In the genomic region with DNA sequence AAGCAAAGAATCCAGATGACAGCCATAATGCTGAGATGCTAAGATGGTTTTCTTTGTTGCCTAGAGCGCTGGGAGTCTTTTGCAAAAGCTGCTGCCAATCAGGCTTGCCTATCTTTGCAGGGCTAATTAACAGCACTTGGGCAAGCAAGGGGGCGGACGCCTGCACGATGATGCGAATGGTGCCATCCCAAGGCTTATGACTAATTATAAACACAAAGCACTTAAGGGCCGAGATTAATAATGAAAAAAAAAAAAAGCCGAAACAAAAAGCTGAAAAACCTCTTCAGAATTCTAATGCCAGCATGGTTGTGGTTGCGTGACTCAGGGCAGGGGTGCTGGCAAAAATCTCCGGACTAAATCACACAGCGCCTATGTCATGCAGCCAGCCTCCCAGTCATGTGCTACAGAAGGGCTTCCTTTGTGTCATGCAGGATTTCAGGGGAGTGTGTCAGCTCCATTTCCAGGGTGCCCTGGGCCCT, we compare ENCODE assay signal across 8 cellular contexts.
A peak's percentile ranks its signal among the peaks of the same experiment; 100 is the strongest.
DNase-seq lines count a peak whose midpoint lies in the region.

No MANE protein-coding gene starts in this region.

- no peaks in the 10 kb centered on the region for H3K36me3 Mint-ChIP-seq in activated T-helper 1 cell treated with anti-CD3 and anti-CD28 coated beads, Interleukin-12 subunit alpha, Interleukin-12 subunit beta, Interleukin-2, Interleukin-4 antibody, amounts not matched to agents 30 ng/mL and 10 ng/mL and 1 ng/mL, durations not matched to agents 14 hours and 24 hours and 36 hours (ENCODE audit: low read depth)

- H3K4me3 Mint-ChIP-seq in activated T-helper 1 cell treated with anti-CD3 and anti-CD28 coated beads, Interleukin-12 subunit alpha, Interleukin-12 subunit beta, Interleukin-2, Interleukin-4 antibody, amounts not matched to agents 30 ng/mL and 10 ng/mL and 1 ng/mL, durations not matched to agents 14 hours and 24 hours and 36 hours = no peak overlapping the region

- intact Hi-C loops in activated T-helper 1 cell treated with anti-CD3 and anti-CD28 coated beads, Interleukin-12 subunit alpha, Interleukin-12 subunit beta, Interleukin-2, Interleukin-4 antibody, amounts not matched to agents 30 ng/mL and 10 ng/mL and 1 ng/mL, durations not matched to agents 14 hours and 24 hours and 36 hours (cut with micrococcal nuclease) = no loop called here

- H3K4me3 ChIP-seq in skeletal muscle cell (ENCODE audit: low read depth, low read length) = peak overlapping the region; percentile 12

- peaks cover 4% of the 10 kb centered on the region for H3K9me3 Mint-ChIP-seq in activated T-helper 1 cell treated with anti-CD3 and anti-CD28 coated beads, Interleukin-12 subunit alpha, Interleukin-12 subunit beta, Interleukin-2, Interleukin-4 antibody, amounts not matched to agents 30 ng/mL and 10 ng/mL and 1 ng/mL, durations not matched to agents 14 hours and 24 hours and 36 hours

- H3K27ac Mint-ChIP-seq in activated T-helper 1 cell treated with anti-CD3 and anti-CD28 coated beads, Interleukin-12 subunit alpha, Interleukin-12 subunit beta, Interleukin-2, Interleukin-4 antibody, amounts not matched to agents 30 ng/mL and 10 ng/mL and 1 ng/mL, durations not matched to agents 14 hours and 24 hours and 36 hours = no peak overlapping the region

- in situ Hi-C loops in SK-MEL-5 (cut with HindIII; ENCODE audit: low pct_unique_long_range_greater_than_20kb, low sequenced_read_pairs) = no loop called here

- DNase-seq in GOT3 (lab: John Stamatoyannopoulos, UW) (peak; percentile 68), SK-MEL-5 (ENCODE audit: low read depth, low spot score) (peak; percentile 98), foreskin melanocyte (peak; percentile 100), skeletal muscle cell (ENCODE audit: low read depth) (peak; percentile 80), NCI-H774 (lab: John Stamatoyannopoulos, UW) (no peak), OCI-M1 (lab: John Stamatoyannopoulos, UW) (no peak), RPMI8226 (no peak)
- DNase-seq in activated T-helper 1 cell treated with anti-CD3 and anti-CD28 coated beads, Interleukin-12 subunit alpha, Interleukin-12 subunit beta, Interleukin-2, Interleukin-4 antibody, amounts not matched to agents 30 ng/mL and 10 ng/mL and 1 ng/mL, durations not matched to agents 14 hours and 24 hours and 36 hours (ENCODE audit: low spot score) = no peak

- no peaks in the 10 kb centered on the region for H3K4me1 Mint-ChIP-seq in activated T-helper 1 cell treated with anti-CD3 and anti-CD28 coated beads, Interleukin-12 subunit alpha, Interleukin-12 subunit beta, Interleukin-2, Interleukin-4 antibody, amounts not matched to agents 30 ng/mL and 10 ng/mL and 1 ng/mL, durations not matched to agents 14 hours and 24 hours and 36 hours (ENCODE audit: low read depth)

- H3K27me3 Mint-ChIP-seq in activated T-helper 1 cell treated with anti-CD3 and anti-CD28 coated beads, Interleukin-12 subunit alpha, Interleukin-12 subunit beta, Interleukin-2, Interleukin-4 antibody, amounts not matched to agents 30 ng/mL and 10 ng/mL and 1 ng/mL, durations not matched to agents 14 hours and 24 hours and 36 hours (ENCODE audit: insufficient read depth) = peaks cover 8% of the 10 kb centered on the region

Comparison
In these comparisons a context has a peak if more than half of its experiments do, and no peak if none do; other contexts are left out.
1. DNase-seq: peak in GOT3 (single experiment), SK-MEL-5 (single experiment), foreskin melanocyte (single experiment) and skeletal muscle cell (single experiment); none in NCI-H774 (single experiment), activated T-helper 1 cell treated with anti-CD3 and anti-CD28 coated beads, Interleukin-12 subunit alpha, Interleukin-12 subunit beta, Interleukin-2, Interleukin-4 antibody, amounts not matched to agents 30 ng/mL and 10 ng/mL and 1 ng/mL, durations not matched to agents 14 hours and 24 hours and 36 hours (single experiment), OCI-M1 (single experiment) and RPMI8226 (single experiment).